Comparison of ENCODE assay signal across 25 cellular contexts in genomic region chr1:224856973-224857372, GRCh38.
"Had no signal": no experiment of that assay in that cellular context is flagged by ENCODE, and none has a peak within 500 bp of the region (broad histone marks: within the 10 kb centered on the region; RNA-seq: fewer than 3 reads in every experiment).

No MANE protein-coding gene starts in this region.

- H3K36me3 ChIP-seq: colonic mucosa, esophagus squamous epithelium, gastrocnemius medialis, heart right ventricle, left lung, lower lobe of right lung had no signal

- DNase-seq: colonic mucosa; cortex of kidney; effector CD8-positive, alpha-beta T cell; effector memory CD8-positive, alpha-beta T cell; endodermal cell; erythroblast; esophagus squamous epithelium; foreskin fibroblast; foreskin melanocyte; gastrocnemius medialis; glutamatergic neuron; head of caudate nucleus; heart right ventricle; hippocampal formation; left cardiac atrium; left lung; left ventricle myocardium superior; lower lobe of right lung; mesendoderm; midbrain had no signal

- H3K9me3 ChIP-seq: colonic mucosa, esophagus squamous epithelium, gastrocnemius medialis, heart right ventricle, left lung, lower lobe of right lung had no signal

- FAIRE-seq: endometrium, islet of Langerhans, keratinocyte had no signal

- H3K27me3 ChIP-seq: colonic mucosa, gastrocnemius medialis, left lung had no signal

- H3K4me1 ChIP-seq: colonic mucosa, esophagus squamous epithelium, gastrocnemius medialis, heart right ventricle, left lung, lower lobe of right lung had no signal

- H3K27ac ChIP-seq: colonic mucosa, epithelial cell of prostate, esophagus squamous epithelium, gastrocnemius medialis, heart right ventricle, left lung, lower lobe of right lung had no signal

- H3K4me3 ChIP-seq: colonic mucosa, esophagus squamous epithelium, gastrocnemius medialis, heart right ventricle, left lung, lower lobe of right lung had no signal

- ATAC-seq: effector memory CD8-positive, alpha-beta T cell; esophagus mucosa; gastrocnemius medialis; heart right ventricle; left cardiac atrium; left lung; left ventricle myocardium superior; lower lobe of right lung had no signal
